Comparison of ENCODE assay signal across 14 cellular contexts in the genomic region with DNA sequence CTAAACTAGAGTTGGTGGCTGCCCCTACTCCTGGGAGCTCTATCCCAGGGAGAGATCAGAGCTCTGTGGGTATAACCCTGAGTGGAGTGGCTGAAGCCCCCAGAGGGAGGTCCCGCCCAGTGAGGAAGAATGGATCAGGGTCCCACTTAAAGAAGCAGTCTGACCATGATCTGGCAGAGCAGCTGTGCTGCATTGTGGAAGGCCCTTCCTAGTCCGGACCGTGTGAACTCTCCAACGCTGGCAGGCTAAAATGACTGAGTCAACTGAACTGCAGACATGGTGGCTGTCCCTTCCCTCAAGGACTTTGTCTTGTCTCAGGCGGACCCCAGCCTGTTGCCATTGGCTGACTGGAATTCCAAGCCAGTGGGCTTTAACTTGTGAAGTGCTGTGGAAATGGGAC.
DNase-seq lines count a peak whose midpoint lies in the region; ATAC-seq and TF ChIP-seq lines count a peak whose summit lies in the region.
"Had no signal": no experiment of that assay in that cellular context is flagged by ENCODE, and none has a peak within 500 bp of the region (broad histone marks: within the 10 kb centered on the region; RNA-seq: fewer than 3 reads in every experiment).

No MANE protein-coding gene starts in this region.

- H3K27ac Mint-ChIP-seq in stimulated activated naive CD8-positive, alpha-beta T cell treated with anti-CD3 and anti-CD28 coated beads, Interleukin-15, amount 100 ng/mL, for 72 hours = no peak overlapping the region
- no peak overlapping the region for H3K27ac Mint-ChIP-seq in chondrocyte (ENCODE audit: unreplicated experiment)
- H3K27ac Mint-ChIP-seq: CD4-positive, CD25-positive, alpha-beta regulatory T cell; CD8-positive, alpha-beta T cell had no signal

- no peaks in the 10 kb centered on the region for H3K27me3 Mint-ChIP-seq in stimulated activated naive CD8-positive, alpha-beta T cell treated with anti-CD3 and anti-CD28 coated beads, Interleukin-15, amount 100 ng/mL, for 72 hours
- peaks cover 12% of the 10 kb centered on the region for H3K27me3 Mint-ChIP-seq in chondrocyte (ENCODE audit: low read depth)
- H3K27me3 Mint-ChIP-seq: CD4-positive, CD25-positive, alpha-beta regulatory T cell had no signal

- H3K9me3 Mint-ChIP-seq in stimulated activated naive CD8-positive, alpha-beta T cell treated with anti-CD3 and anti-CD28 coated beads, Interleukin-15, amount 100 ng/mL, for 72 hours = peaks cover 0 to 5% of the 10 kb centered on the region in 2 donors
- peaks cover 2% of the 10 kb centered on the region for H3K9me3 Mint-ChIP-seq in chondrocyte (ENCODE audit: low read depth)

- H3K4me1 Mint-ChIP-seq in stimulated activated naive CD8-positive, alpha-beta T cell treated with anti-CD3 and anti-CD28 coated beads, Interleukin-15, amount 100 ng/mL, for 72 hours = no peaks in the 10 kb centered on the region
- H3K4me1 Mint-ChIP-seq in chondrocyte (ENCODE audit: low read depth) = no peaks in the 10 kb centered on the region
- H3K4me1 Mint-ChIP-seq: CD4-positive, CD25-positive, alpha-beta regulatory T cell had no signal

- no peak overlapping the region for H3K4me3 Mint-ChIP-seq in stimulated activated naive CD8-positive, alpha-beta T cell treated with anti-CD3 and anti-CD28 coated beads, Interleukin-15, amount 100 ng/mL, for 72 hours
- H3K4me3 Mint-ChIP-seq in chondrocyte (ENCODE audit: unreplicated experiment) = no peak overlapping the region
- H3K4me3 Mint-ChIP-seq: CD4-positive, CD25-positive, alpha-beta regulatory T cell; CD8-positive, alpha-beta T cell had no signal

- TF ChIP-seq CTCF in chondrocyte (IDR thresholded peaks at IDR 0.05) = no peak

- DNase-seq in stimulated activated naive CD8-positive, alpha-beta T cell treated with anti-CD3 and anti-CD28 coated beads, Interleukin-15, amount 100 ng/mL, for 72 hours = no peak
- no peak for DNase-seq in stimulated activated naive CD8-positive, alpha-beta T cell treated with anti-CD3 and anti-CD28 coated beads, Interleukin-15, Interleukin-2, amounts not matched to agents 100 U/mL and 50 U/mL, for 24 hours
- DNase-seq in chondrocyte (ENCODE audit: low spot score) (peak; percentile 29), posterior vena cava (ENCODE audit: low spot score) (peak; percentile 70), HT-29 (ENCODE audit: low spot score) (no peak)
- DNase-seq: Caco-2; CD4-positive, CD25-positive, alpha-beta regulatory T cell; CD8-positive, alpha-beta T cell; DMS153; DND-41; GOT3; H7; HCEC 1CT had no signal

- peak; percentile 26 for ATAC-seq in stimulated activated naive CD8-positive, alpha-beta T cell treated with anti-CD3 and anti-CD28 coated beads, Interleukin-15, amount 100 ng/mL, for 72 hours
- no peak for ATAC-seq in stimulated activated naive CD8-positive, alpha-beta T cell treated with anti-CD3 and anti-CD28 coated beads, Interleukin-15, Interleukin-2, amounts not matched to agents 100 U/mL and 50 U/mL, for 24 hours
- no peak for ATAC-seq in HG02759 (IDR thresholded peaks at IDR 0.05; ENCODE audit: unreplicated experiment)
- ATAC-seq: CD8-positive, alpha-beta T cell had no signal

- intact Hi-C loops in posterior vena cava (cut with DNase I) = no loop called here

- no peaks in the 10 kb centered on the region for H3K36me3 Mint-ChIP-seq in chondrocyte (ENCODE audit: low read depth)
- H3K36me3 Mint-ChIP-seq: CD4-positive, CD25-positive, alpha-beta regulatory T cell; CD8-positive, alpha-beta T cell had no signal

Comparison
In these comparisons a context has a peak if more than half of its experiments do, and no peak if none do; other contexts are left out.
1. DNase-seq: peak in chondrocyte (single experiment) and posterior vena cava (single experiment); none in stimulated activated naive CD8-positive, alpha-beta T cell treated with anti-CD3 and anti-CD28 coated beads, Interleukin-15, amount 100 ng/mL, for 72 hours (0 of 2), stimulated activated naive CD8-positive, alpha-beta T cell treated with anti-CD3 and anti-CD28 coated beads, Interleukin-15, Interleukin-2, amounts not matched to agents 100 U/mL and 50 U/mL, for 24 hours (single experiment) and HT-29 (single experiment).